In genomic region chr15:96372554-96372953, GRCh38 we compare ENCODE assay signal across 24 cellular contexts. TPM values are rescaled to one million over a fixed set of nuclear protein-coding genes. Genes with fewer than 3 reads are reported as not detected.
"Had no signal": no experiment of that assay in that cellular context is flagged by ENCODE, and none has a peak within 500 bp of the region (broad histone marks: within the 10 kb centered on the region; RNA-seq: fewer than 3 reads in every experiment).

No MANE protein-coding gene starts in this region.

- H3K4me3 ChIP-seq: cardiac muscle cell, MG63, Peyer's patch had no signal

- H3K4me1 ChIP-seq: Peyer's patch had no signal

- ATAC-seq: activated T-helper 17 cell treated with anti-CD3 and anti-CD28 coated beads, Interleukin-2, amount 50 U/mL, for 72 hours had no signal

- DNase-seq: activated B cell treated with CpG ODN at 0.5 μM for 24 hours; activated CD4-positive, alpha-beta T cell treated with anti-CD3 and anti-CD28 coated beads for 1 hour; activated CD4-positive, alpha-beta T cell treated with anti-CD3 and anti-CD28 coated beads, Interleukin-2, amount 10 ng/mL, durations not matched to agents 24 days and 14 days; activated CD4-positive, alpha-beta T cell treated with anti-CD3 and anti-CD28 coated beads, Interleukin-2, amount 50 U/mL, for 48 hours; activated gamma-delta T cell; activated naive CD4-positive, alpha-beta T cell treated with anti-CD3 and anti-CD28 coated beads for 36 hours; activated T-cell treated with anti-CD3 and anti-CD28 coated beads, Interleukin-2, amount 50 U/mL, for 48 hours; brain microvascular endothelial cell; MG63; MV-4-11; NCI-H1092 treated with DMSO at 0.1 percent for 48 hours; NCI-H1417 treated with DMSO at 0.1 percent for 48 hours; NCI-H1694; NCI-H2029; NCI-H2107; NCI-H2171 treated with DMSO at 0.1 percent for 48 hours; NCI-H226; NCI-H510A; Peyer's patch; SHP77 treated with DMSO at 0.1 percent for 48 hours; T-helper 2 cell; T1000 had no signal

- H3K27me3 ChIP-seq: brain microvascular endothelial cell, MG63, Peyer's patch had no signal

- H3K36me3 ChIP-seq: brain microvascular endothelial cell, cardiac muscle cell, MG63, Peyer's patch had no signal

- H3K9me3 ChIP-seq: MG63, Peyer's patch had no signal

- H3K27ac ChIP-seq: brain microvascular endothelial cell, cardiac muscle cell, Peyer's patch had no signal

RNA-seq across cellular contexts. Expression of gene NR2F2, which starts 42.1 kb away (rescaled TPM):
- total RNA-seq: activated B cell treated with CpG ODN at 0.5 μM for 24 hours; activated CD4-positive, alpha-beta T cell treated with anti-CD3 and anti-CD28 coated beads, Interleukin-2, amount 10 ng/mL, durations not matched to agents 24 days and 14 days; activated naive CD4-positive, alpha-beta T cell treated with anti-CD3 and anti-CD28 coated beads for 36 hours; activated T-helper 17 cell treated with anti-CD3 and anti-CD28 coated beads, Interleukin-2, amount 50 U/mL, for 72 hours had no signal
